ENCODE assay signal across 2 cellular contexts in genomic region chr10:44977287-44978212, GRCh38.
TF ChIP-seq lines count a peak whose summit lies in the region.

No MANE protein-coding gene starts in this region.

TF ChIP-seq in HEK293, 187 proteins besides CTCF, POLR2A, EP300 and RAD21:
- TF ChIP-seq SETDB1 (IDR thresholded peaks at IDR 0.05; ENCODE audit: insufficient read length, low read length) = no peak
- TF ChIP-seq ZNF610 (tag by site-specific recombination; IDR thresholded peaks at IDR 0.05; ENCODE audit: borderline replicate concordance) = no peak
- TF ChIP-seq ZNF664 (tag by site-specific recombination; IDR thresholded peaks at IDR 0.05) = no peak
- TF ChIP-seq GLIS2 (tag by site-specific recombination; IDR thresholded peaks at IDR 0.05) = peak; percentile 59; the same call in 1 of the 2 replicates
- TF ChIP-seq ZNF624 (tag by site-specific recombination; IDR thresholded peaks at IDR 0.05) = no peak
- peak; percentile 53; the same call in 1 of the 2 replicates for TF ChIP-seq ZNF341 (tag by site-specific recombination; IDR thresholded peaks at IDR 0.05; ENCODE audit: low read depth)

TF ChIP-seq in HepG2, 621 proteins besides CTCF, POLR2A, EP300 and RAD21 (continues in another document):
- TF ChIP-seq MTA1 (CRISPR knock-in tag; IDR thresholded peaks at IDR 0.05; ENCODE audit: borderline replicate concordance) (no peak; the same call in 1 of the 2 replicates), SOX6 (IDR thresholded peaks at IDR 0.05) (no peak), SOX6 (CRISPR knock-in tag; IDR thresholded peaks at IDR 0.05) (no peak), CAMTA2 (CRISPR knock-in tag; IDR thresholded peaks at IDR 0.05; ENCODE audit: borderline replicate concordance) (no peak), SSRP1 (CRISPR knock-in tag; IDR thresholded peaks at IDR 0.05) (peak; percentile 42; the same call in 1 of the 2 replicates), ZBTB10 (CRISPR knock-in tag; IDR thresholded peaks at IDR 0.05; ENCODE audit: borderline replicate concordance) (no peak), ZNF207 (IDR thresholded peaks at IDR 0.05; ENCODE audit: borderline replicate concordance) (no peak), ZNF775 (CRISPR knock-in tag; IDR thresholded peaks at IDR 0.05; ENCODE audit: borderline replicate concordance) (no peak), FOXP4 (CRISPR knock-in tag; IDR thresholded peaks at IDR 0.05) (no peak; the same call in 1 of the 2 replicates), BORCS8-MEF2B (CRISPR knock-in tag; IDR thresholded peaks at IDR 0.05) (peak; percentile 56; the same call in 1 of the 2 replicates), CEBPG (CRISPR knock-in tag; IDR thresholded peaks at IDR 0.05) (no peak), ZNF460 (CRISPR knock-in tag; IDR thresholded peaks at IDR 0.05; ENCODE audit: borderline replicate concordance) (no peak; the same call in 1 of the 2 replicates), ZMYM2 (CRISPR knock-in tag; IDR thresholded peaks at IDR 0.05) (no peak), ZNF607 (CRISPR knock-in tag; IDR thresholded peaks at IDR 0.05; ENCODE audit: borderline replicate concordance) (peak; percentile 60; the same call in 1 of the 2 replicates), ZNF552 (CRISPR knock-in tag; IDR thresholded peaks at IDR 0.05; ENCODE audit: borderline replicate concordance) (0 out of 2 replicates have a peak, but pooled peaks have one; percentile 9), BRCA1 (CRISPR knock-in tag; IDR thresholded peaks at IDR 0.05) (no peak), SRSF4 (IDR thresholded peaks at IDR 0.05; ENCODE audit: low read depth, low read length, poor library complexity, severe bottlenecking) (no peak), BRF2 (CRISPR knock-in tag; IDR thresholded peaks at IDR 0.05) (no peak; the same call in 1 of the 2 replicates), PAF1 (CRISPR knock-in tag; IDR thresholded peaks at IDR 0.05) (peak; percentile 99), SOX13 (IDR thresholded peaks at IDR 0.05) (no peak; the same call in 1 of the 2 replicates), SOX13 (CRISPR knock-in tag; conservative IDR thresholded peaks at IDR 0.05 in 1 of 2, IDR thresholded peaks at IDR 0.05 in 1 of 2) (peak in 1 of 2 experiments; percentile 29; a peak in 1 of 4 replicates), ZNF660 (CRISPR knock-in tag; IDR thresholded peaks at IDR 0.05; ENCODE audit: borderline replicate concordance, low read depth) (no peak), MYNN (CRISPR knock-in tag; IDR thresholded peaks at IDR 0.05; ENCODE audit: low read depth) (no peak), NFE2L1 (CRISPR knock-in tag; IDR thresholded peaks at IDR 0.05; ENCODE audit: borderline replicate concordance) (no peak), ETV6 (CRISPR knock-in tag; conservative IDR thresholded peaks at IDR 0.05) (no peak; the same call in 1 of the 2 replicates), MLXIP (CRISPR knock-in tag; IDR thresholded peaks at IDR 0.05; ENCODE audit: borderline replicate concordance) (no peak), TFDP2 (CRISPR knock-in tag; IDR thresholded peaks at IDR 0.05) (no peak), SRF (IDR thresholded peaks at IDR 0.05; ENCODE audit: low read depth, low read length) (no peak), GRHL1 (CRISPR knock-in tag; conservative IDR thresholded peaks at IDR 0.05) (no peak), GATAD2A (CRISPR knock-in tag; IDR thresholded peaks at IDR 0.05) (no peak), ZNF558 (CRISPR knock-in tag; IDR thresholded peaks at IDR 0.05; ENCODE audit: borderline replicate concordance) (no peak; the same call in 1 of the 2 replicates), ATF4 (CRISPR knock-in tag; IDR thresholded peaks at IDR 0.05) (peak in 1 of 2 experiments; percentile 6; a peak in 1 of 4 replicates), ZKSCAN1 (IDR thresholded peaks at IDR 0.05; ENCODE audit: low read length) (no peak), FOXJ3 (CRISPR knock-in tag; IDR thresholded peaks at IDR 0.05; ENCODE audit: borderline replicate concordance) (no peak), ZNF816 (CRISPR knock-in tag; IDR thresholded peaks at IDR 0.05; ENCODE audit: borderline replicate concordance) (no peak; the same call in 1 of the 2 replicates), ESRRA (CRISPR knock-in tag; IDR thresholded peaks at IDR 0.05; ENCODE audit: low read depth) (no peak), IKZF4 (CRISPR knock-in tag; IDR thresholded peaks at IDR 0.05; ENCODE audit: borderline replicate concordance, low read depth, not compliant biosample characterization) (no peak), LRRFIP1 (CRISPR knock-in tag; conservative IDR thresholded peaks at IDR 0.05) (no peak), ZNF20 (CRISPR knock-in tag; IDR thresholded peaks at IDR 0.05) (peak; percentile 45; the same call in 1 of the 2 replicates), ZBTB20 (CRISPR knock-in tag; IDR thresholded peaks at IDR 0.05; ENCODE audit: borderline replicate concordance, low read depth) (no peak; the same call in 1 of the 2 replicates), ZNF780A (CRISPR knock-in tag; IDR thresholded peaks at IDR 0.05) (peak; percentile 55), DRAP1 (CRISPR knock-in tag; IDR thresholded peaks at IDR 0.05) (no peak), ZFP36L2 (CRISPR knock-in tag; IDR thresholded peaks at IDR 0.05) (no peak), CC2D1A (CRISPR knock-in tag; IDR thresholded peaks at IDR 0.05) (peak; percentile 97; the same call in 1 of the 2 replicates), ZNF839 (CRISPR knock-in tag; IDR thresholded peaks at IDR 0.05; ENCODE audit: borderline replicate concordance) (no peak), AGO1 (IDR thresholded peaks at IDR 0.05; ENCODE audit: low read depth, low read length, poor library complexity, severe bottlenecking) (peak; percentile 99), PRPF4 (IDR thresholded peaks at IDR 0.05; ENCODE audit: low read depth, low read length, poor library complexity, severe bottlenecking) (no peak), SMARCC2 (IDR thresholded peaks at IDR 0.05) (no peak), MBNL3 (CRISPR knock-in tag; conservative IDR thresholded peaks at IDR 0.05) (no peak), CBX1 (IDR thresholded peaks at IDR 0.05; ENCODE audit: low read depth) (no peak), RFX5 (IDR thresholded peaks at IDR 0.05; ENCODE audit: low read depth, low read length) (no peak)
